ENCODE assay signal across 15 cellular contexts in genomic region chr10:112750427-112751167, GRCh38.
A peak's percentile ranks its signal among the peaks of the same experiment; 100 is the strongest.
DNase-seq lines count a peak whose midpoint lies in the region; ATAC-seq and TF ChIP-seq lines count a peak whose summit lies in the region.
"Had no signal": no experiment of that assay in that cellular context is flagged by ENCODE, and none has a peak within 500 bp of the region (broad histone marks: within the 10 kb centered on the region; RNA-seq: fewer than 3 reads in every experiment).

No MANE protein-coding gene starts in this region.

- H3K36me3 Mint-ChIP-seq in Caco-2 (ENCODE audit: insufficient read depth, unreplicated experiment), result peaks cover 20% of the 10 kb centered on the region

- intact Hi-C loops in Caco-2 (cut with micrococcal nuclease; ENCODE audit: unreplicated experiment), result loop anchor here (1.0 to 2.0 kb wide), 2 partner anchors 22 to 28 kb away; no protein-coding TSS in a partner anchor

- H3K36me3 ChIP-seq in Caco-2 (ENCODE audit: control insufficient read depth, insufficient read depth, low read length) (0 out of 2 replicates have a peak, but pooled peaks cover 1% of the 10 kb centered on the region), hepatocyte (replicated peaks; ENCODE audit: insufficient read depth, low read depth) (no peaks in the 10 kb centered on the region)
- H3K36me3 ChIP-seq: SJCRH30 had no signal

- H4K20me1 ChIP-seq in hepatocyte (ENCODE audit: insufficient read depth, poor library complexity, severe bottlenecking), result no peaks in the 10 kb centered on the region

- peaks cover 58% of the 10 kb centered on the region for H3K4me1 Mint-ChIP-seq in Caco-2 (ENCODE audit: low read depth, unreplicated experiment)

- H3K27me3 ChIP-seq in Caco-2 (replicated peaks; ENCODE audit: control insufficient read depth, insufficient read depth, low read length), result no peaks in the 10 kb centered on the region
- no peaks in the 10 kb centered on the region for H3K27me3 ChIP-seq in hepatocyte
- H3K27me3 ChIP-seq: SJCRH30 had no signal

- H2AFZ ChIP-seq in hepatocyte, result no peak overlapping the region

- ATAC-seq in SK-N-SH treated with all-trans-retinoic acid at 6 μM for 48 hours (peak; percentile 84), omental fat pad (ENCODE audit: low FRiP score) (peak; percentile 35)

- no peaks in the 10 kb centered on the region for H3K9me3 Mint-ChIP-seq in Caco-2 (ENCODE audit: unreplicated experiment)

- H3K4me3 ChIP-seq in Caco-2 (ENCODE audit: low read depth, low read length), result no peak overlapping the region
- no peak overlapping the region for H3K4me3 ChIP-seq in hepatocyte
- H3K4me3 ChIP-seq: SJCRH30 had no signal

- H3K9me2 ChIP-seq in hepatocyte (replicated peaks; ENCODE audit: insufficient read depth), result no peaks in the 10 kb centered on the region

- H3K4me1 ChIP-seq in Caco-2, result peaks cover 69% of the 10 kb centered on the region
- H3K4me1 ChIP-seq in hepatocyte (ENCODE audit: insufficient read depth), result peaks cover 28% of the 10 kb centered on the region
- H3K4me1 ChIP-seq: SJCRH30 had no signal

- POLR2A ChIA-PET in Caco-2 (lab: Charles Lee), result interaction anchor here (0.6 kb wide), 1 partner anchor 23 kb away, joined by 3 read pairs; no protein-coding TSS in a partner anchor

- H3K27ac ChIP-seq in hepatocyte, result peak overlapping the region; percentile 83
- H3K27ac ChIP-seq: SJCRH30 had no signal

- 38% methylated on average over 6 of the region's 6 CpGs for WGBS in hepatocyte (ENCODE audit: low lambda C conversion rate, missing lambda C conversion rate)

- no peak for TF ChIP-seq CTCF in Caco-2 (IDR thresholded peaks at IDR 0.05; ENCODE audit: insufficient read depth in 1 of 2, low read depth in 1 of 2, low read length in 1 of 2, severe bottlenecking in 1 of 2, unreplicated experiment in 1 of 2)
- no peak for TF ChIP-seq CTCF in hepatocyte (IDR thresholded peaks at IDR 0.05; ENCODE audit: poor library complexity)
- TF ChIP-seq CTCF in omental fat pad (IDR thresholded peaks at IDR 0.05), result no peak

- CTCF ChIA-PET in Caco-2 (lab: Charles Lee), result no interaction called here

- peak overlapping the region; percentile 87 for H3K27ac Mint-ChIP-seq in Caco-2 (ENCODE audit: unreplicated experiment)
- H3K27ac Mint-ChIP-seq: CD14-positive monocyte had no signal

- no peaks in the 10 kb centered on the region for H3K79me2 ChIP-seq in hepatocyte

- no peaks in the 10 kb centered on the region for H3K9me3 ChIP-seq in Caco-2
- H3K9me3 ChIP-seq in hepatocyte (ENCODE audit: low read depth), result no peaks in the 10 kb centered on the region
- H3K9me3 ChIP-seq: SJCRH30 had no signal

- peak overlapping the region; percentile 15 for H3K4me2 ChIP-seq in hepatocyte

- DNase-seq in Caco-2 (peak in 1 of 2 experiments; percentile 52), hepatocyte (ENCODE audit: low spot score) (peak; percentile 46), omental fat pad (ENCODE audit: low spot score) (no peak), GM03348 (ENCODE audit: low spot score) (no peak), SHP77 treated with DMSO at 0.1 percent for 48 hours (lab: John Stamatoyannopoulos, UW) (no peak), iPS-NIHi11 (ENCODE audit: low spot score) (no peak), RPMI8226 (no peak)
- DNase-seq: DND-41, GDM1, NCI-H1417, NCI-H2029 treated with DMSO at 0.1 percent for 48 hours, NCI-H524, SJCRH30 had no signal

- no TSS peak for BruUV-seq in Caco-2 (replicated peaks; lab: Mats Ljungman, UMichigan)

- no peaks in the 10 kb centered on the region for H3K27me3 Mint-ChIP-seq in Caco-2 (ENCODE audit: insufficient read depth, unreplicated experiment)

- peak overlapping the region; percentile 42 for H3K4me3 Mint-ChIP-seq in Caco-2 (ENCODE audit: unreplicated experiment)
- H3K4me3 Mint-ChIP-seq: CD14-positive monocyte had no signal

TF ChIP-seq in SK-N-SH treated with all-trans-retinoic acid at 6 μM for 48 hours, 23 proteins besides CTCF, POLR2A, EP300 and RAD21:
- peak; percentile 70; the same call in 1 of the 2 replicates for TF ChIP-seq TSHZ2 (CRISPR knock-in tag; IDR thresholded peaks at IDR 0.05)
- TF ChIP-seq ZNF70 (CRISPR knock-in tag; IDR thresholded peaks at IDR 0.05), result no peak
- TF ChIP-seq ZNF565 (CRISPR knock-in tag; conservative IDR thresholded peaks at IDR 0.05; ENCODE audit: low read depth), result no peak
- TF ChIP-seq PPARA (CRISPR knock-in tag; IDR thresholded peaks at IDR 0.05; ENCODE audit: borderline replicate concordance), result no peak
- TF ChIP-seq CSRNP3 (CRISPR knock-in tag; IDR thresholded peaks at IDR 0.05), result peak; percentile 70; the same call in 1 of the 2 replicates
- peak; percentile 60; the same call in 1 of the 2 replicates for TF ChIP-seq ZFP3 (CRISPR knock-in tag; IDR thresholded peaks at IDR 0.05)
- TF ChIP-seq ISL1 (CRISPR knock-in tag; IDR thresholded peaks at IDR 0.05), result peak; percentile 99
- no peak for TF ChIP-seq PATZ1 (CRISPR knock-in tag; IDR thresholded peaks at IDR 0.05; ENCODE audit: borderline replicate concordance)
- peak; percentile 61 for TF ChIP-seq ZNF8 (CRISPR knock-in tag; IDR thresholded peaks at IDR 0.05)
- peak; percentile 84 for TF ChIP-seq CREB5 (CRISPR knock-in tag; IDR thresholded peaks at IDR 0.05; ENCODE audit: low read depth)
- TF ChIP-seq GLIS3 (CRISPR knock-in tag; IDR thresholded peaks at IDR 0.05), result 0 out of 2 replicates have a peak, but pooled peaks have one; percentile 4
- 0 out of 2 replicates have a peak, but pooled peaks have one; percentile 41 for TF ChIP-seq ESRRG (CRISPR knock-in tag; IDR thresholded peaks at IDR 0.05)
- TF ChIP-seq TCF4 (CRISPR knock-in tag; IDR thresholded peaks at IDR 0.05; ENCODE audit: borderline replicate concordance), result peak; percentile 58; the same call in 1 of the 2 replicates
